In the genomic region with DNA sequence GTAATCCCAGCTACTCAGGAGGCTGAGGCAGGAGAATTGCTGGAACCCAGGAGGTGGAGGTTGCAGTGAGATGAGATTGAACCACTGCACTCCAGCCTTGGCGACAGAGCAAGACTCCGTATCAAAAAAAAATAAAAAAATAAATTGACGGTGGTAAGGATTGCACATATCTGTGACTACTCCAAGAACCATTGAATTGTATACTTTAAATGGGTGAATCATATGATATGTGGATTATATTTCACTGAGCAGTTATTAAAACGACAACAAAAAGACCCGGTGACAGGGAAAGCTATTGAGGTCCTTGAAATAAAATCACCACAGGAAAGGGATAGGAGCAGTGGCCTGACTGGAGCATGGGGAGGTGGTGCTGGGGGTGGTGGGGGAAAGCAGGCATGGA, we compare ENCODE assay signal across 19 cellular contexts.
"Had no signal": no experiment of that assay in that cellular context is flagged by ENCODE, and none has a peak within 500 bp of the region (broad histone marks: within the 10 kb centered on the region; RNA-seq: fewer than 3 reads in every experiment).

No MANE protein-coding gene starts in this region.

- H3K4me1 ChIP-seq: esophagus muscularis mucosa, spleen had no signal

- H3K4me3 ChIP-seq: esophagus muscularis mucosa, spleen, thoracic aorta, transverse colon had no signal

- H3K9me3 ChIP-seq: esophagus muscularis mucosa, neutrophil, spleen, thoracic aorta, transverse colon had no signal

- H3K36me3 ChIP-seq: esophagus muscularis mucosa, neutrophil, spleen, thoracic aorta, transverse colon had no signal

- DNase-seq: effector memory CD8-positive, alpha-beta T cell; foreskin melanocyte; head of caudate nucleus; hippocampal formation; kidney glomerular epithelial cell; naive thymus-derived CD4-positive, alpha-beta T cell; nephron progenitor cell; spleen; stimulated activated CD4-positive, alpha-beta T cell treated with anti-CD3 and anti-CD28 coated beads, Interleukin-15, amount 100 ng/mL, for 24 hours; stimulated activated CD4-positive, alpha-beta T cell treated with anti-CD3 and anti-CD28 coated beads, Interleukin-1b, Interleukin-23, amount 100 ng/mL, for 48 hours; stimulated activated CD4-positive, alpha-beta T cell treated with anti-CD3 and anti-CD28 coated beads, Interleukin-4, amount 100 ng/mL, for 24 hours; stimulated activated naive CD8-positive, alpha-beta T cell treated with anti-CD3 and anti-CD28 coated beads, Interleukin-15, amount 100 ng/mL, for 72 hours; transverse colon had no signal

- ATAC-seq: effector memory CD8-positive, alpha-beta T cell; naive thymus-derived CD4-positive, alpha-beta T cell; sciatic nerve; stimulated activated memory B cell treated with anti-CD40 and anti-IgM and Interleukin-4, amounts not matched to agents 10 μg/mL and 1 μg/mL and 100 μg/mL, for 72 hours; stimulated activated naive CD8-positive, alpha-beta T cell treated with anti-CD3 and anti-CD28 coated beads, Interleukin-15, amount 100 ng/mL, for 72 hours had no signal

- H3K27me3 ChIP-seq: esophagus muscularis mucosa, neutrophil, spleen, transverse colon had no signal

- H3K27ac ChIP-seq: epithelial cell of prostate, esophagus muscularis mucosa, neutrophil, spleen, thoracic aorta, transverse colon had no signal
